14 cellular contexts compared by ENCODE assay signal in the genomic region with DNA sequence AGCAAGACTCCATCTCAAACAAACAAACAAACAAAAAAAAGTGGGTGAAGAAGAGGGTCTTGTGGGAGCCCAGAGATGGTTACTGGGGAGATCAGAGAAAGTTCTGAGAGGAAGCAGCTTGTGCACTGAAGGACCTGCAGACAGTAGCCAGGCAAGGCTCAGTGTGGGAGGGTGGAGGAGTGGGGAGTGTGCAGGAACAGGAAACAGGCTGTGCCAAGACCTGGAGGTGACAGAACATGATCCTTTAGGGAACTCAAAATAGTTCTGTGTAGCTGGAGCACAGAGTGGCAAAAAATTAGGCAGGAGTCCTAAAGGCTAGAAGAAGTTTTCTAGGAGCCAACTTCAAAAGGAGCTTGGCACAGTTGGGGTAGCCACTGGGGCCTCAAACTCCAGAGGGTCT. TPM values are rescaled to one million over a fixed set of nuclear protein-coding genes. Genes with fewer than 3 reads are reported as not detected.
DNase-seq lines count a peak whose midpoint lies in the region; ATAC-seq and TF ChIP-seq lines count a peak whose summit lies in the region.
"Had no signal": no experiment of that assay in that cellular context is flagged by ENCODE, and none has a peak within 500 bp of the region (broad histone marks: within the 10 kb centered on the region; RNA-seq: fewer than 3 reads in every experiment).

No MANE protein-coding gene starts in this region.

- TF ChIP-seq CTCF in HEK293 (tag by site-specific recombination; IDR thresholded peaks at IDR 0.05) (no peak), RWPE2 (IDR thresholded peaks at IDR 0.05; ENCODE audit: poor library complexity, severe bottlenecking) (no peak), testis (IDR thresholded peaks at IDR 0.05) (no peak)

- H3K4me1 ChIP-seq in HEK293 (ENCODE audit: control insufficient read depth, insufficient read depth, low read length) (no peaks in the 10 kb centered on the region), RWPE2 (ENCODE audit: insufficient read depth, poor library complexity, severe bottlenecking) (peaks cover 9% of the 10 kb centered on the region), testis (peaks cover 6% of the 10 kb centered on the region)
- H3K4me1 ChIP-seq: foreskin keratinocyte had no signal

- H3K4me3 ChIP-seq in HEK293 (ENCODE audit: low read depth, low read length) (no peak overlapping the region), RWPE2 (ENCODE audit: severe bottlenecking) (no peak overlapping the region), testis (no peak overlapping the region)

- no peaks in the 10 kb centered on the region for H3K36me3 ChIP-seq in HEK293 (ENCODE audit: control insufficient read depth in 2 of 2, insufficient read depth in 1 of 2, low read length in 2 of 2)
- H3K36me3 ChIP-seq in RWPE2 (ENCODE audit: low read depth), result no peaks in the 10 kb centered on the region
- H3K36me3 ChIP-seq in testis (ENCODE audit: low read depth, missing control alignments), result no peaks in the 10 kb centered on the region
- H3K36me3 ChIP-seq: neutrophil had no signal

- intact Hi-C loops in cardiac septum (cut with DNase I) (loop anchor here (5.0 kb wide), 1 partner anchor 55 kb away; the partner anchor contains the start of gene ANP32B), testis (cut with DNase I; ENCODE audit: low total_unique reads) (loop anchor here (10.0 kb wide), 1 partner anchor 113 kb away; the partner anchor contains the start of gene TRMO)

- H3K9me3 ChIP-seq in HEK293 (ENCODE audit: control insufficient read depth, insufficient read depth, low read depth, low read length), result no peaks in the 10 kb centered on the region
- H3K9me3 ChIP-seq in RWPE2 (ENCODE audit: severe bottlenecking), result no peaks in the 10 kb centered on the region
- H3K9me3 ChIP-seq in testis, result no peaks in the 10 kb centered on the region
- H3K9me3 ChIP-seq: neutrophil had no signal

- H3K27me3 ChIP-seq in RWPE2 (ENCODE audit: insufficient read depth, poor library complexity, severe bottlenecking) (no peaks in the 10 kb centered on the region), testis (no peaks in the 10 kb centered on the region)
- H3K27me3 ChIP-seq: neutrophil had no signal

- H3K27ac ChIP-seq in HEK293 (ENCODE audit: extremely low read depth, low read depth, low read length) (no peak overlapping the region), RWPE2 (ENCODE audit: poor library complexity, severe bottlenecking) (no peak overlapping the region), testis (no peak overlapping the region)
- H3K27ac ChIP-seq: foreskin keratinocyte, neutrophil had no signal

- POLR2A ChIA-PET in HEK293 (lab: Yijun Ruan, JAX), result interaction anchor here (1.9 kb wide), 1 partner anchor 19 kb away, joined by 9 read pairs; the partner anchor contains the start of gene NANS

- ATAC-seq in RWPE2 (ENCODE audit: low read depth), result peak; percentile 44; the same call in 2 of the 3 replicates
- no peak for ATAC-seq in HG02840 (IDR thresholded peaks at IDR 0.05; ENCODE audit: low FRiP score, unreplicated experiment)
- no peak for ATAC-seq in GM19463 (IDR thresholded peaks at IDR 0.05; ENCODE audit: unreplicated experiment)
- no peak for ATAC-seq in HG02852 (IDR thresholded peaks at IDR 0.05; ENCODE audit: unreplicated experiment)
- ATAC-seq: foreskin keratinocyte had no signal

- DNase-seq in RWPE2 (ENCODE audit: low spot score) (no peak), cardiac septum (ENCODE audit: low spot score) (peak; percentile 74), testis (peak; percentile 48)
- DNase-seq: activated naive CD4-positive, alpha-beta T cell treated with anti-CD3 and anti-CD28 coated beads, Interleukin-2, amount 50 U/mL, for 16 hours; cortex of kidney; foreskin keratinocyte; H9; kidney glomerular epithelial cell; OCI-M1 had no signal

- TF ChIP-seq POLR2A in testis (IDR thresholded peaks at IDR 0.05), result no peak

- CTCF ChIA-PET in HEK293 (lab: Yijun Ruan, JAX), result interaction anchor here (0.8 to 3.1 kb wide), 4 partner anchors 16 to 186 kb away, joined by 3 to 14 read pairs (median 4); partner anchors contain the start of gene TRMO

TF ChIP-seq in HEK293, 187 proteins besides CTCF, POLR2A, EP300 and RAD21:
- no peak for TF ChIP-seq ZBTB7A (tag by site-specific recombination; IDR thresholded peaks at IDR 0.05; ENCODE audit: low read depth)
- no peak for TF ChIP-seq RBAK (tag by site-specific recombination; IDR thresholded peaks at IDR 0.05)
- TF ChIP-seq EGR2 (tag by site-specific recombination; IDR thresholded peaks at IDR 0.05; ENCODE audit: low read depth), result peak; percentile 48
- TF ChIP-seq ZNF777 (tag by site-specific recombination; IDR thresholded peaks at IDR 0.05; ENCODE audit: borderline replicate concordance), result no peak

RNA-seq across cellular contexts. Expression of gene NANS, which starts 19.2 kb away (rescaled TPM):
- total RNA-seq in cardiac septum (26.3 TPM), testis (10 to 100 TPM; 66.5 to 82.5 TPM)
- 34.7 TPM for polyA plus RNA-seq in testis (ENCODE audit: insufficient read depth, low read depth, low replicate concordance)

RNA-seq across cellular contexts. Expression of gene ANP32B, which starts 54.2 kb away (rescaled TPM):
- total RNA-seq in cardiac septum (69.0 TPM), testis (10 to 100 TPM; 33.8 to 54.3 TPM)
- 89.6 TPM for polyA plus RNA-seq in testis (ENCODE audit: insufficient read depth, low read depth, low replicate concordance)
